ENCODE assay signal across 1 cellular context in genomic region chr3:10835406-10835805, GRCh38.
TF ChIP-seq lines count a peak whose summit lies in the region.

No MANE protein-coding gene starts in this region.

TF ChIP-seq in GM23338, 12 proteins besides CTCF, POLR2A, EP300 and RAD21 (continued from another document):
- TF ChIP-seq ZNF462 (CRISPR knock-in tag; IDR thresholded peaks at IDR 0.05), result no peak
- TF ChIP-seq ZNF331 (CRISPR knock-in tag; IDR thresholded peaks at IDR 0.05; ENCODE audit: low read depth), result no peak
- no peak for TF ChIP-seq EZH2phosphoT487 (IDR thresholded peaks at IDR 0.05; ENCODE audit: unreplicated experiment)
- no peak for TF ChIP-seq NANOG (IDR thresholded peaks at IDR 0.05; ENCODE audit: borderline replicate concordance)
- no peak for TF ChIP-seq CREB1 (CRISPR knock-in tag; IDR thresholded peaks at IDR 0.05; ENCODE audit: low read depth)
- TF ChIP-seq JUNB (IDR thresholded peaks at IDR 0.05; ENCODE audit: unreplicated experiment), result no peak
- no peak for TF ChIP-seq REST (IDR thresholded peaks at IDR 0.05; ENCODE audit: unreplicated experiment)
